25 cellular contexts compared by ENCODE assay signal in genomic region chr16:74939688-74940087, GRCh38. TPM values are rescaled to one million over a fixed set of nuclear protein-coding genes. Genes with fewer than 3 reads are reported as not detected.
DNase-seq lines count a peak whose midpoint lies in the region; ATAC-seq and TF ChIP-seq lines count a peak whose summit lies in the region.
"Had no signal": no experiment of that assay in that cellular context is flagged by ENCODE, and none has a peak within 500 bp of the region (broad histone marks: within the 10 kb centered on the region; RNA-seq: fewer than 3 reads in every experiment).

No MANE protein-coding gene starts in this region.

- no peaks in the 10 kb centered on the region for H3K9me3 Mint-ChIP-seq in endodermal cell
- H3K9me3 Mint-ChIP-seq: CD4-positive, alpha-beta memory T cell; CD4-positive, CD25-positive, alpha-beta regulatory T cell; CD8-positive, alpha-beta memory T cell had no signal

- no peak for TF ChIP-seq POLR2A in IMR-90 (IDR thresholded peaks at IDR 0.05; ENCODE audit: low read depth, low read length)

- no peaks in the 10 kb centered on the region for H3K27me3 ChIP-seq in IMR-90 (ENCODE audit: control insufficient read depth, insufficient read depth, low read length)
- no peaks in the 10 kb centered on the region for H3K27me3 ChIP-seq in endodermal cell (ENCODE audit: control insufficient read depth, insufficient read depth, low read length, poor library complexity, severe bottlenecking)
- H3K27me3 ChIP-seq in trophoblast cell (ENCODE audit: insufficient read depth, low read length), result no peaks in the 10 kb centered on the region
- no peaks in the 10 kb centered on the region for H3K27me3 ChIP-seq in dorsolateral prefrontal cortex
- H3K27me3 ChIP-seq: BE2C, BLaER1 had no signal

- H3K4me1 Mint-ChIP-seq in endodermal cell, result no peaks in the 10 kb centered on the region

- TF ChIP-seq EP300 in Ishikawa (IDR thresholded peaks at IDR 0.05; ENCODE audit: borderline replicate concordance), result no peak

- no peak overlapping the region for H2AFZ ChIP-seq in IMR-90 (replicated peaks; ENCODE audit: low read length, poor library complexity)
- no peak overlapping the region for H2AFZ ChIP-seq in trophoblast cell (ENCODE audit: insufficient read depth, low read length, poor library complexity)

- no peak overlapping the region for H2BK12ac ChIP-seq in trophoblast cell (ENCODE audit: low read length)

- DNase-seq in IMR-90 (no peak), endodermal cell (peak; percentile 5), trophoblast cell (peak; percentile 48 to 72), NCI-H446 (lab: John Stamatoyannopoulos, UW) (no peak), dorsolateral prefrontal cortex (no peak)
- DNase-seq: 8988T; ACHN; BE2C; C1 segment of cervical spinal cord; CD4-positive, alpha-beta memory T cell; CD4-positive, CD25-positive, alpha-beta regulatory T cell; CD8-positive, alpha-beta memory T cell; COR-L47; DMS 273 treated with DMSO at 0.1 percent for 48 hours; DMS153; DMS53; DMS79; DND-41; EL; GDM1 had no signal

- no peaks in the 10 kb centered on the region for H3K9me3 ChIP-seq in IMR-90 (ENCODE audit: control insufficient read depth, insufficient read depth, low read length)
- H3K9me3 ChIP-seq in endodermal cell (ENCODE audit: control insufficient read depth, low read length), result no peaks in the 10 kb centered on the region
- H3K9me3 ChIP-seq in trophoblast cell (ENCODE audit: insufficient read depth, low read depth, low read length), result no peaks in the 10 kb centered on the region
- H3K9me3 ChIP-seq: BE2C, BLaER1 had no signal

- ATAC-seq in IMR-90 (ENCODE audit: low read depth) (no peak), HG02571 (IDR thresholded peaks at IDR 0.05; ENCODE audit: unreplicated experiment) (no peak)
- ATAC-seq: GM12878 had no signal

- H3K4me2 ChIP-seq in IMR-90 (ENCODE audit: low read depth, low read length) (no peak overlapping the region), trophoblast cell (ENCODE audit: low read length) (no peak overlapping the region)
- H3K4me2 ChIP-seq: BLaER1 had no signal

- in situ Hi-C loops in IMR-90 (cut with MboI; ENCODE audit: low sequenced_read_pairs), result no loop called here

- H2AK5ac ChIP-seq in IMR-90 (ENCODE audit: low read depth, low read length) (no peak overlapping the region), trophoblast cell (ENCODE audit: low read length) (no peak overlapping the region)

- no peak overlapping the region for H4K8ac ChIP-seq in IMR-90 (ENCODE audit: low read depth in 2 of 2, low read length in 2 of 2)
- no peak overlapping the region for H4K8ac ChIP-seq in trophoblast cell (ENCODE audit: low read depth, low read length)

- no peaks in the 10 kb centered on the region for H3K79me2 ChIP-seq in trophoblast cell (ENCODE audit: control insufficient read depth, insufficient read depth, low read length, poor library complexity)

- H3K27ac ChIP-seq in IMR-90 (ENCODE audit: insufficient read depth, low read length), result no peak overlapping the region
- H3K27ac ChIP-seq in endodermal cell (ENCODE audit: low read depth, low read length), result no peak overlapping the region
- H3K27ac ChIP-seq in trophoblast cell (ENCODE audit: low read depth, low read length), result no peak overlapping the region
- no peak overlapping the region for H3K27ac ChIP-seq in dorsolateral prefrontal cortex
- H3K27ac ChIP-seq: BLaER1 had no signal

- H3K36me3 Mint-ChIP-seq in endodermal cell (ENCODE audit: low read depth), result peaks cover 74% of the 10 kb centered on the region

- H4K5ac ChIP-seq in IMR-90 (ENCODE audit: low read depth, low read length), result no peak overlapping the region

- TF ChIP-seq CTCF in IMR-90 (conservative IDR thresholded peaks at IDR 0.05; ENCODE audit: low read depth, low read length) (no peak), endodermal cell (conservative IDR thresholded peaks at IDR 0.05) (no peak), dorsolateral prefrontal cortex (IDR thresholded peaks at IDR 0.05 in 54 of 56, conservative IDR thresholded peaks at IDR 0.05 in 2 of 56; ENCODE audit: low read depth in 1 of 56, partially characterized antibody in 56 of 56) (no peak)

- H3K4me3 Mint-ChIP-seq in endodermal cell, result no peak overlapping the region
- H3K4me3 Mint-ChIP-seq: CD4-positive, alpha-beta memory T cell; CD4-positive, CD25-positive, alpha-beta regulatory T cell; CD8-positive, alpha-beta memory T cell had no signal

- H3K36me3 ChIP-seq in IMR-90 (ENCODE audit: control insufficient read depth, insufficient read depth, low read length) (peaks cover 36% of the 10 kb centered on the region), endodermal cell (ENCODE audit: control insufficient read depth, insufficient read depth, low read length) (peaks cover 58% of the 10 kb centered on the region), trophoblast cell (ENCODE audit: control insufficient read depth in 1 of 2, insufficient read depth in 2 of 2, low read length in 2 of 2) (peaks cover 23 to 42% of the 10 kb centered on the region in 2 experiments)

- no peak overlapping the region for H3K9ac ChIP-seq in IMR-90 (ENCODE audit: low read depth, low read length)
- H3K9ac ChIP-seq in endodermal cell (ENCODE audit: extremely low read depth, low read length, poor library complexity, severe bottlenecking), result no peak overlapping the region
- no peak overlapping the region for H3K9ac ChIP-seq in trophoblast cell (ENCODE audit: low read length)
- H3K9ac ChIP-seq: BLaER1 had no signal

- H2BK120ac ChIP-seq in IMR-90 (ENCODE audit: low read depth, low read length), result no peak overlapping the region
- no peak overlapping the region for H2BK120ac ChIP-seq in trophoblast cell (ENCODE audit: insufficient read depth, low read length, poor library complexity)

- POLR2A ChIA-PET in IMR-90 (lab: Charles Lee; ENCODE audit: unreplicated experiment), result no interaction called here

- H3K79me1 ChIP-seq in IMR-90 (ENCODE audit: low read depth in 1 of 2, low read length in 2 of 2) (no peaks in the 10 kb centered on the region), trophoblast cell (ENCODE audit: low read length) (no peaks in the 10 kb centered on the region)

- no peak overlapping the region for H2BK15ac ChIP-seq in IMR-90 (ENCODE audit: low read depth, low read length)

- H3K4ac ChIP-seq in IMR-90 (ENCODE audit: low read depth, low read length) (no peak overlapping the region), trophoblast cell (ENCODE audit: low read depth, low read length) (no peak overlapping the region)

- CTCF ChIA-PET in IMR-90 (lab: Yijun Ruan, JAX), result no interaction called here

- H3K27ac Mint-ChIP-seq in endodermal cell, result no peak overlapping the region
- H3K27ac Mint-ChIP-seq: CD14-positive monocyte; CD4-positive, alpha-beta memory T cell; CD4-positive, CD25-positive, alpha-beta regulatory T cell had no signal

- H3K4me3 ChIP-seq in IMR-90 (ENCODE audit: insufficient read depth, low read depth, low read length) (no peak overlapping the region), endodermal cell (ENCODE audit: low read length) (no peak overlapping the region), trophoblast cell (ENCODE audit: low read depth, low read length) (no peak overlapping the region), dorsolateral prefrontal cortex (no peak overlapping the region)
- H3K4me3 ChIP-seq: BLaER1, GM12878 had no signal

- H3K18ac ChIP-seq in IMR-90 (ENCODE audit: low read depth, low read length), result no peak overlapping the region
- no peak overlapping the region for H3K18ac ChIP-seq in trophoblast cell (ENCODE audit: low read length)

- H4K20me1 ChIP-seq in IMR-90 (ENCODE audit: insufficient read depth, low read length), result peaks cover 11% of the 10 kb centered on the region
- H4K20me1 ChIP-seq: BLaER1 had no signal

- no peak overlapping the region for H2BK5ac ChIP-seq in IMR-90 (ENCODE audit: low read depth, low read length, poor library complexity, severe bottlenecking)
- H2BK5ac ChIP-seq in trophoblast cell (ENCODE audit: low read depth, low read length, poor library complexity), result no peak overlapping the region

- H4K12ac ChIP-seq in trophoblast cell (ENCODE audit: low read depth, low read length), result no peak overlapping the region

- H3K4me1 ChIP-seq in IMR-90 (ENCODE audit: control insufficient read depth, insufficient read depth, low read length), result peaks cover 2% of the 10 kb centered on the region; the same call in 1 of the 2 replicates
- H3K4me1 ChIP-seq in endodermal cell (ENCODE audit: control insufficient read depth, insufficient read depth, low read length), result no peaks in the 10 kb centered on the region
- H3K4me1 ChIP-seq in trophoblast cell (ENCODE audit: control insufficient read depth in 1 of 2, insufficient read depth in 2 of 2, low read length in 2 of 2), result no peaks in the 10 kb centered on the region
- H3K4me1 ChIP-seq: BE2C had no signal

- H2BK20ac ChIP-seq in IMR-90 (ENCODE audit: low read depth, low read length), result no peak overlapping the region

- H3K23ac ChIP-seq in IMR-90 (ENCODE audit: low read depth, low read length) (no peak overlapping the region), trophoblast cell (ENCODE audit: low read length) (no peak overlapping the region)

- no peaks in the 10 kb centered on the region for H3K27me3 Mint-ChIP-seq in endodermal cell (ENCODE audit: insufficient read depth)
- H3K27me3 Mint-ChIP-seq: CD4-positive, alpha-beta memory T cell; CD4-positive, CD25-positive, alpha-beta regulatory T cell; CD8-positive, alpha-beta memory T cell had no signal

- H4K91ac ChIP-seq in IMR-90 (ENCODE audit: insufficient read depth, low read depth, low read length) (no peak overlapping the region), trophoblast cell (ENCODE audit: low read depth, low read length) (no peak overlapping the region)

- dilution Hi-C loops in IMR-90 (cut with HindIII; ENCODE audit: low sequenced_read_pairs, unreplicated experiment), result no loop called here

- peaks cover 13% of the 10 kb centered on the region for H3K9me1 ChIP-seq in IMR-90 (ENCODE audit: insufficient read depth, low read length)

- H2AK9ac ChIP-seq in IMR-90 (replicated peaks; ENCODE audit: low read depth, low read length, poor library complexity), result no peak overlapping the region

- no peak for TF ChIP-seq RAD21 in IMR-90 (IDR thresholded peaks at IDR 0.05; ENCODE audit: low read length)
- TF ChIP-seq RAD21 in Ishikawa (IDR thresholded peaks at IDR 0.05; ENCODE audit: low read depth), result no peak

- H3K14ac ChIP-seq in IMR-90 (replicated peaks; ENCODE audit: low read depth, low read length), result no peak overlapping the region
- H3K14ac ChIP-seq in trophoblast cell (ENCODE audit: low read length), result no peak overlapping the region

- BruUV-seq in IMR-90 (replicated peaks; lab: Mats Ljungman, UMichigan), result no TSS peak

- intact Hi-C loops in IMR-90 (cut with micrococcal nuclease) (no loop called here), dorsolateral prefrontal cortex (cut with DNase I) (no loop called here)

- H3K56ac ChIP-seq in IMR-90 (ENCODE audit: extremely low read depth, insufficient read depth, low read length), result no peak overlapping the region

RNA-seq across cellular contexts. Expression of gene WDR59, which starts 45.2 kb away (rescaled TPM):
- total RNA-seq in IMR-90 (2012; rRNA removed), result 23.9 and 29.4 TPM in 2 replicates
- 37.5 and 44.6 TPM in 2 replicates for polyA plus RNA-seq in IMR-90 (2012; rRNA removed)
- 15.4 and 30.7 TPM in 2 replicates for polyA plus RNA-seq in IMR-90 (2012; cell fraction: cytosol; rRNA removed)
- polyA plus RNA-seq in IMR-90 (2012; cell fraction: nucleus; rRNA removed; ENCODE audit: low replicate concordance), result 148 and 198 TPM in 2 replicates
- total RNA-seq in endodermal cell, result 100 to 1,000 TPM; 105 to 110 TPM
- polyA plus RNA-seq in endodermal cell (2013, experiment 1 of 2), result 61.5 TPM
- 53.0 TPM for polyA plus RNA-seq in endodermal cell (2013, experiment 2 of 2)
- 33.8 and 36.1 TPM in 2 replicates for polyA plus RNA-seq in trophoblast cell (2013)
- total RNA-seq in dorsolateral prefrontal cortex, result 100 to 1,000 TPM in 105 of 120 experiments, 10 to 100 TPM in 15; 77.6 to 183 (median 115) TPM

RNA-seq across cellular contexts. Expression of gene ZNRF1, which starts 59.1 kb away (rescaled TPM):
- total RNA-seq in IMR-90 (2012; rRNA removed) (8.2 and 9.7 TPM in 2 replicates), endodermal cell (10 to 100 TPM; 44.9 to 46.1 TPM), dorsolateral prefrontal cortex (10 to 100 TPM; 23.1 to 64.5 (median 38.6) TPM)
- 20.7 and 24.9 TPM in 2 replicates for polyA plus RNA-seq in IMR-90 (2012; rRNA removed)
- polyA plus RNA-seq in IMR-90 (2012; cell fraction: cytosol; rRNA removed), result 20.3 and 39.9 TPM in 2 replicates
- polyA plus RNA-seq in IMR-90 (2012; cell fraction: nucleus; rRNA removed; ENCODE audit: low replicate concordance), result 46.3 and 57.6 TPM in 2 replicates
- 35.0 TPM for polyA plus RNA-seq in endodermal cell (2013, experiment 1 of 2)
- 35.1 TPM for polyA plus RNA-seq in endodermal cell (2013, experiment 2 of 2)
- polyA plus RNA-seq in trophoblast cell (2013), result 45.7 and 47.3 TPM in 2 replicates

Comparison
In these comparisons a context has a peak if more than half of its experiments do, and no peak if none do; other contexts are left out.
1. DNase-seq: peak in endodermal cell (single experiment) and trophoblast cell (2 of 2); none in IMR-90 (single experiment), NCI-H446 (0 of 2) and dorsolateral prefrontal cortex (0 of 10).